Comparison of ENCODE assay signal across 1 cellular context in genomic region chr19:38274734-38275133, GRCh38.
TF ChIP-seq lines count a peak whose summit lies in the region.

No MANE protein-coding gene starts in this region.

TF ChIP-seq in K562, 482 proteins besides CTCF, POLR2A, EP300 and RAD21:
- TF ChIP-seq TAF15 (IDR thresholded peaks at IDR 0.05; ENCODE audit: low read depth, low read length) (no peak), TEAD1 (CRISPR knock-in tag; IDR thresholded peaks at IDR 0.05) (no peak), BRD4 (IDR thresholded peaks at IDR 0.05) (no peak), ZNF695 (CRISPR knock-in tag; IDR thresholded peaks at IDR 0.05) (no peak), DACH1 (IDR thresholded peaks at IDR 0.05; ENCODE audit: partially characterized antibody) (no peak), SMARCA5 (IDR thresholded peaks at IDR 0.05) (no peak), ZFP36 (IDR thresholded peaks at IDR 0.05; ENCODE audit: low read depth, low read length, partially characterized antibody) (no peak), CBX1 (IDR thresholded peaks at IDR 0.05; ENCODE audit: low read depth) (no peak), SIX5 (IDR thresholded peaks at IDR 0.05; ENCODE audit: borderline replicate concordance in 1 of 2, insufficient read depth in 1 of 2, low read depth in 1 of 2, low read length in 2 of 2) (no peak), TCF3 (CRISPR knock-in tag; IDR thresholded peaks at IDR 0.05) (no peak), ZKSCAN8 (CRISPR knock-in tag; IDR thresholded peaks at IDR 0.05) (no peak), ZNF696 (CRISPR knock-in tag; conservative IDR thresholded peaks at IDR 0.05) (no peak)
- TF ChIP-seq, protein P1, sequence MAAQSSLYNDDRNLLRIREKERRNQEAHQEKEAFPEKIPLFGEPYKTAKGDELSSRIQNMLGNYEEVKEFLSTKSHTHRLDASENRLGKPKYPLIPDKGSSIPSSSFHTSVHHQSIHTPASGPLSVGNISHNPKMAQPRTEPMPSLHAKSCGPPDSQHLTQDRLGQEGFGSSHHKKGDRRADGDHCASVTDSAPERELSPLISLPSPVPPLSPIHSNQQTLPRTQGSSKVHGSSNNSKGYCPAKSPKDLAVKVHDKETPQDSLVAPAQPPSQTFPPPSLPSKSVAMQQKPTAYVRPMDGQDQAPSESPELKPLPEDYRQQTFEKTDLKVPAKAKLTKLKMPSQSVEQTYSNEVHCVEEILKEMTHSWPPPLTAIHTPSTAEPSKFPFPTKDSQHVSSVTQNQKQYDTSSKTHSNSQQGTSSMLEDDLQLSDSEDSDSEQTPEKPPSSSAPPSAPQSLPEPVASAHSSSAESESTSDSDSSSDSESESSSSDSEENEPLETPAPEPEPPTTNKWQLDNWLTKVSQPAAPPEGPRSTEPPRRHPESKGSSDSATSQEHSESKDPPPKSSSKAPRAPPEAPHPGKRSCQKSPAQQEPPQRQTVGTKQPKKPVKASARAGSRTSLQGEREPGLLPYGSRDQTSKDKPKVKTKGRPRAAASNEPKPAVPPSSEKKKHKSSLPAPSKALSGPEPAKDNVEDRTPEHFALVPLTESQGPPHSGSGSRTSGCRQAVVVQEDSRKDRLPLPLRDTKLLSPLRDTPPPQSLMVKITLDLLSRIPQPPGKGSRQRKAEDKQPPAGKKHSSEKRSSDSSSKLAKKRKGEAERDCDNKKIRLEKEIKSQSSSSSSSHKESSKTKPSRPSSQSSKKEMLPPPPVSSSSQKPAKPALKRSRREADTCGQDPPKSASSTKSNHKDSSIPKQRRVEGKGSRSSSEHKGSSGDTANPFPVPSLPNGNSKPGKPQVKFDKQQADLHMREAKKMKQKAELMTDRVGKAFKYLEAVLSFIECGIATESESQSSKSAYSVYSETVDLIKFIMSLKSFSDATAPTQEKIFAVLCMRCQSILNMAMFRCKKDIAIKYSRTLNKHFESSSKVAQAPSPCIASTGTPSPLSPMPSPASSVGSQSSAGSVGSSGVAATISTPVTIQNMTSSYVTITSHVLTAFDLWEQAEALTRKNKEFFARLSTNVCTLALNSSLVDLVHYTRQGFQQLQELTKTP (IDR thresholded peaks at IDR 0.05; ENCODE audit: low read depth in 1 of 2, partially characterized antibody in 2 of 2), result no peak
- TF ChIP-seq, protein P2, sequence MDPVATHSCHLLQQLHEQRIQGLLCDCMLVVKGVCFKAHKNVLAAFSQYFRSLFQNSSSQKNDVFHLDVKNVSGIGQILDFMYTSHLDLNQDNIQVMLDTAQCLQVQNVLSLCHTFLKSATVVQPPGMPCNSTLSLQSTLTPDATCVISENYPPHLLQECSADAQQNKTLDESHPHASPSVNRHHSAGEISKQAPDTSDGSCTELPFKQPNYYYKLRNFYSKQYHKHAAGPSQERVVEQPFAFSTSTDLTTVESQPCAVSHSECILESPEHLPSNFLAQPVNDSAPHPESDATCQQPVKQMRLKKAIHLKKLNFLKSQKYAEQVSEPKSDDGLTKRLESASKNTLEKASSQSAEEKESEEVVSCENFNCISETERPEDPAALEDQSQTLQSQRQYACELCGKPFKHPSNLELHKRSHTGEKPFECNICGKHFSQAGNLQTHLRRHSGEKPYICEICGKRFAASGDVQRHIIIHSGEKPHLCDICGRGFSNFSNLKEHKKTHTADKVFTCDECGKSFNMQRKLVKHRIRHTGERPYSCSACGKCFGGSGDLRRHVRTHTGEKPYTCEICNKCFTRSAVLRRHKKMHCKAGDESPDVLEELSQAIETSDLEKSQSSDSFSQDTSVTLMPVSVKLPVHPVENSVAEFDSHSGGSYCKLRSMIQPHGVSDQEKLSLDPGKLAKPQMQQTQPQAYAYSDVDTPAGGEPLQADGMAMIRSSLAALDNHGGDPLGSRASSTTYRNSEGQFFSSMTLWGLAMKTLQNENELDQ (CRISPR knock-in tag; IDR thresholded peaks at IDR 0.05; ENCODE audit: borderline replicate concordance), result no peak
TF ChIP-seq in K562: peak in this region for 0.
